ENCODE assay signal across 22 cellular contexts in the genomic region with DNA sequence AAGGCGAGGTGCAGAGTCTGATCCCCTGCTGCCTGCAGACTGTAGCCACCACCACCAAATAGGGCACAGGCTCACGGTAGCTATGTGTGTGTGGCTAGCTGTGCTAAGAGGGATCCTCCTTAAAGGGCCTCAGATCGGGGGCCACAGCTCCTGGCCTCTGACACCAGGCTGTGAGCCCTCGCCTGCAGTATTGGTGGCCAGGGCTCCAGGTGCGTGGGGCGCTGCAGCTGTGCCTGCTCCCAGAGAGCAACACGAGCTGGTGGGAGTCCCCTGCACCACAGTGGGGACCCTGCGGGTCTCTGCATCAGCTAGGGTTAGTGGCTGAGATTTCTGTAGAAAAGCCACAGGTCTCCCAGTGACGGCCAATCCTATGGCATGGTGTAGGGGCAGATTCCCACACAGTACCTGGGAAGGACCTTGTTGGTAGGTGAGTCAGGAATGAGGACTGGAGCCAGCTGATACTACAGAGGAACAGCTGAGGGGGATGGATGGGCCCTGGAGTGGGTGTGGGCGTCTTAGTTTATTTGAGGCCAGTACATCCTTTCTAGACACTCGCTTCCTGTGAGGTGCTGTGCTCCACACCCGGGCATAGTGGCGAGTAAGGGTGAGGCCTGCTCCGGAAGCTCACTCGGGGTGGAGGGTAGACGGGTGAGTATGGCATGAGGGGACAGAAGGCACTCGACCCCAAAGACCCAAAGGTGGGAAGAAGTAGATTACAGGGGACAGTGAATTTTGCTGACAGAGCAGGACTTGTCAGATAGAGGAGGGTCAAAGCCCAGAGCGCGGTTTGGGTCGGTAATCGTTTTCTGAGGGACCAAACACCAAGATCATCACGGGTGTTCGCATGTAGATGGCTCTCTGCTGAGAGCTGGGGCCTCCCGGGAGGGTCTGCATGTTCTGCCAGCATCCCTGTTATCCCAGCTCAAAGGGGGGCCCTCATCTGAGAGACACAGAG.
DNase-seq lines count a peak whose midpoint lies in the region; ATAC-seq lines count a peak whose summit lies in the region.
"Had no signal": no experiment of that assay in that cellular context is flagged by ENCODE, and none has a peak within 500 bp of the region (broad histone marks: within the 10 kb centered on the region; RNA-seq: fewer than 3 reads in every experiment).

No MANE protein-coding gene starts in this region.

- no peaks in the 10 kb centered on the region for H3K9me3 ChIP-seq in HAP-1

- H3K4me1 ChIP-seq in HAP-1 = no peaks in the 10 kb centered on the region

- no peak overlapping the region for H3K4me3 ChIP-seq in HAP-1
- H3K4me3 ChIP-seq: BLaER1 treated with 17β-estradiol and CSF1 and Interleukin-3, amounts not matched to agents 10 nM and 100 nM; GM12878 had no signal

- peaks cover 20% of the 10 kb centered on the region for H3K4me1 Mint-ChIP-seq in stimulated activated naive CD8-positive, alpha-beta T cell treated with anti-CD3 and anti-CD28 coated beads, Interleukin-15, Interleukin-2, amounts not matched to agents 100 ng/mL and 50 ng/mL, for 24 hours (ENCODE audit: low read depth)
- peaks cover 14 to 32% of the 10 kb centered on the region in 2 donors for H3K4me1 Mint-ChIP-seq in immature natural killer cell

- no peak overlapping the region for H3K4me3 Mint-ChIP-seq in stimulated activated naive CD8-positive, alpha-beta T cell treated with anti-CD3 and anti-CD28 coated beads, Interleukin-15, Interleukin-2, amounts not matched to agents 100 ng/mL and 50 ng/mL, for 24 hours
- peak overlapping the region in 1 of 5 donors; percentile 36 for H3K4me3 Mint-ChIP-seq in immature natural killer cell
- H3K4me3 Mint-ChIP-seq: CD8-positive, alpha-beta T cell had no signal

- no peaks in the 10 kb centered on the region for H3K27me3 ChIP-seq in HAP-1 (ENCODE audit: low read depth)
- H3K27me3 ChIP-seq: BLaER1 treated with 17β-estradiol and CSF1 and Interleukin-3, amounts not matched to agents 10 nM and 100 nM had no signal

- H3K27ac Mint-ChIP-seq in stimulated activated naive CD8-positive, alpha-beta T cell treated with anti-CD3 and anti-CD28 coated beads, Interleukin-15, Interleukin-2, amounts not matched to agents 100 ng/mL and 50 ng/mL, for 24 hours = peak overlapping the region; percentile 61
- peak overlapping the region in 5 of 6 donors; percentile 58 to 75 (median 65) for H3K27ac Mint-ChIP-seq in immature natural killer cell
- H3K27ac Mint-ChIP-seq: CD8-positive, alpha-beta T cell had no signal

- H3K36me3 ChIP-seq in HAP-1 (replicated peaks) = no peaks in the 10 kb centered on the region

- no peaks in the 10 kb centered on the region for H3K27me3 Mint-ChIP-seq in stimulated activated naive CD8-positive, alpha-beta T cell treated with anti-CD3 and anti-CD28 coated beads, Interleukin-15, Interleukin-2, amounts not matched to agents 100 ng/mL and 50 ng/mL, for 24 hours
- H3K27me3 Mint-ChIP-seq in immature natural killer cell (ENCODE audit: low read depth in 3 of 3) = peaks cover 0 to 3% (median 0%) of the 10 kb centered on the region in 3 donors

- in situ Hi-C loops in HAP-1 (cut with MboI; ENCODE audit: low sequenced_read_pairs) = no loop called here

- no peak for DNase-seq in stimulated activated naive CD8-positive, alpha-beta T cell treated with anti-CD3 and anti-CD28 coated beads, Interleukin-15, Interleukin-2, amounts not matched to agents 100 U/mL and 50 U/mL, for 24 hours
- DNase-seq in immature natural killer cell (no peak), posterior vena cava (ENCODE audit: low spot score) (peak; percentile 58), SW480 (ENCODE audit: low spot score) (no peak), HAP-1 (ENCODE audit: low spot score in 2 of 2) (no peak)
- DNase-seq in stimulated activated CD4-positive, alpha-beta T cell treated with anti-CD3 and anti-CD28 coated beads, Interleukin-4, amount 100 ng/mL, for 4 hours = no peak
- DNase-seq: Calu3; CD8-positive, alpha-beta T cell; DMS53; EL; HCEC 1CT; KG1; MV-4-11; NCI-H187; NCI-H2107; NCI-H510A; NCI-H748 treated with DMSO at 0.1 percent for 48 hours; NK-92 treated with Interleukin-12 subunit alpha and Interleukin-12 subunit beta, amount 100 ng/mL, for 24 hours; Right ventricle myocardium superior had no signal

- H3K36me3 Mint-ChIP-seq in stimulated activated naive CD8-positive, alpha-beta T cell treated with anti-CD3 and anti-CD28 coated beads, Interleukin-15, Interleukin-2, amounts not matched to agents 100 ng/mL and 50 ng/mL, for 24 hours (ENCODE audit: low read depth) = peaks cover 34% of the 10 kb centered on the region
- H3K36me3 Mint-ChIP-seq in immature natural killer cell = peaks cover 12 to 34% (median 14%) of the 10 kb centered on the region in 3 donors

- ATAC-seq in stimulated activated naive CD8-positive, alpha-beta T cell treated with anti-CD3 and anti-CD28 coated beads, Interleukin-15, Interleukin-2, amounts not matched to agents 100 U/mL and 50 U/mL, for 24 hours = no peak
- ATAC-seq: CD8-positive, alpha-beta T cell; GM12878 had no signal

- intact Hi-C loops in posterior vena cava (cut with DNase I) = no loop called here

- H3K9me3 Mint-ChIP-seq in stimulated activated naive CD8-positive, alpha-beta T cell treated with anti-CD3 and anti-CD28 coated beads, Interleukin-15, Interleukin-2, amounts not matched to agents 100 ng/mL and 50 ng/mL, for 24 hours = no peaks in the 10 kb centered on the region
- no peaks in the 10 kb centered on the region for H3K9me3 Mint-ChIP-seq in immature natural killer cell
- H3K9me3 Mint-ChIP-seq: CD8-positive, alpha-beta T cell had no signal
